15 cellular contexts compared by ENCODE assay signal in the genomic region with DNA sequence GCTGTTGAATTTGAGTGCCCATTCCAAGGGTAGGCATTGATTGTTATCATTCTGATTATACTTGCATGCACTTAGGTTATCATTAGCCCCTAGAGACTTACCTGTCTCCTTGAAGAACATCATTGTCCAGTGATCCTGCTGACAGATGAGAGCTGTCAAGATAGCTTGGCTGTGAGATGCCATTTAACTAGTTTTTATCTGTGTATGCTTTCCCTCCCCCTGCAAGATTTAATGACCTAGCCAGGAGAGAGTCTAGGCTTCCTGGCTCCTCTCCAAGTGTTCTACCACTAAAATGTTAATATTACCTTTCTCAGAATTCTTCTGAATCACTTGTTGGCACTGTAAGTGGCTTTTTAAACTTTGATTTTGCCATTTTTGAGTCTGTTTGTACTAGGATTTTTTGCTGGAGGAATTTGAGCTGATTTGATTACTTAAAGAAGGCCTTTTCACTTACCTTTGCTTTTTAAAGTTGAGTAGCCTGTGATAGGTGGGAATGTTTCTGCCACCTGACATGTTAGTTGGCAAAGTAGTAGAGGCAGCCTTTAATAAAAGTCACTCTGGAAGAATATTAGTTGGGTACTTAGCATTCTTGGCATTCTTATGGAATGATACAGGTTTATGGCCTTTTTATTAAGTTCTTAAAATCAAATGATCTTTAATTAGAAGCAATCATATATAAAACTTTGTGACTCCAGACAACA. TPM values are rescaled to one million over a fixed set of nuclear protein-coding genes. Genes with fewer than 3 reads are reported as not detected.
A peak's percentile ranks its signal among the peaks of the same experiment; 100 is the strongest.
DNase-seq lines count a peak whose midpoint lies in the region; ATAC-seq, FAIRE-seq and TF ChIP-seq lines count a peak whose summit lies in the region.
"Had no signal": no experiment of that assay in that cellular context is flagged by ENCODE, and none has a peak within 500 bp of the region (broad histone marks: within the 10 kb centered on the region; RNA-seq: fewer than 3 reads in every experiment).

No MANE protein-coding gene starts in this region.

- H3K36me3 Mint-ChIP-seq in WTC11 = no peaks in the 10 kb centered on the region
- H3K36me3 Mint-ChIP-seq: activated naive CD4-positive, alpha-beta T cell treated with anti-CD3 and anti-CD28 coated beads, Interleukin-2, amount 50 U/mL, for 72 hours had no signal

- no peak overlapping the region for H3K4me3 Mint-ChIP-seq in WTC11
- H3K4me3 Mint-ChIP-seq: activated CD4-positive, alpha-beta T cell treated with anti-CD3 and anti-CD28 coated beads, Interleukin-2, amount 10 ng/mL, durations not matched to agents 24 days and 14 days; naive thymus-derived CD8-positive, alpha-beta T cell had no signal

- TF ChIP-seq CTCF in cardiac muscle cell (IDR thresholded peaks at IDR 0.05; ENCODE audit: low read depth, low read length) = no peak
- TF ChIP-seq CTCF in VCaP (conservative IDR thresholded peaks at IDR 0.05) = no peak
- TF ChIP-seq CTCF in WTC11 (IDR thresholded peaks at IDR 0.05) = no peak

- H3K9me3 ChIP-seq in cardiac muscle cell (ENCODE audit: low read depth) = no peaks in the 10 kb centered on the region

- ATAC-seq in left colon (peak; percentile 16), WTC11 (no peak)
- ATAC-seq: activated naive CD4-positive, alpha-beta T cell treated with anti-CD3 and anti-CD28 coated beads, Interleukin-2, amount 50 U/mL, for 72 hours; naive thymus-derived CD8-positive, alpha-beta T cell had no signal

- no peaks in the 10 kb centered on the region for H3K27me3 Mint-ChIP-seq in WTC11 (ENCODE audit: low read depth)
- H3K27me3 Mint-ChIP-seq: activated CD4-positive, alpha-beta T cell treated with anti-CD3 and anti-CD28 coated beads, Interleukin-2, amount 10 ng/mL, durations not matched to agents 24 days and 14 days; naive thymus-derived CD8-positive, alpha-beta T cell had no signal

- H3K27me3 ChIP-seq in cardiac muscle cell = no peaks in the 10 kb centered on the region

- FAIRE-seq in urothelium cell line (lab: Jason Lieb, UNC) = no peak

- H3K4me1 ChIP-seq in cardiac muscle cell (ENCODE audit: low read depth) = peaks cover 47% of the 10 kb centered on the region

- no peak for DNase-seq in cardiac muscle cell (ENCODE audit: low read depth in 1 of 2, low spot score in 1 of 2)
- DNase-seq in cardiac septum (ENCODE audit: low spot score) = no peak
- DNase-seq in left colon = no peak
- DNase-seq in urothelium cell line (ENCODE audit: low spot score) = peak; percentile 30
- DNase-seq in activated effector memory CD4-positive, alpha-beta T cell treated with Interleukin-2 at 50 U/mL for 16 hours = no peak
- DNase-seq in WTC11 (ENCODE audit: low spot score) = no peak
- DNase-seq in NOMO-1 treated with DMSO at 0.1 percent for 48 hours (lab: John Stamatoyannopoulos, UW; ENCODE audit: unreplicated experiment) = no peak
- DNase-seq: activated CD4-positive, alpha-beta T cell treated with anti-CD3 and anti-CD28 coated beads, Interleukin-2, amount 10 ng/mL, durations not matched to agents 24 days and 14 days; naive thymus-derived CD8-positive, alpha-beta T cell; NCI-H187 treated with DMSO at 0.1 percent for 48 hours; Right ventricle myocardium superior; stimulated activated CD4-positive, alpha-beta T cell treated with anti-CD3 and anti-CD28 coated beads, Interleukin-4, amount 100 ng/mL, for 4 hours; substantia nigra had no signal

- H3K27ac ChIP-seq in cardiac muscle cell (peak overlapping the region; percentile 86), VCaP (peak overlapping the region; percentile 49)

- H3K4me1 Mint-ChIP-seq in WTC11 = peaks cover 46% of the 10 kb centered on the region

- H3K9me3 Mint-ChIP-seq in WTC11 = no peaks in the 10 kb centered on the region
- H3K9me3 Mint-ChIP-seq: activated CD4-positive, alpha-beta T cell treated with anti-CD3 and anti-CD28 coated beads, Interleukin-2, amount 10 ng/mL, durations not matched to agents 24 days and 14 days; activated naive CD4-positive, alpha-beta T cell treated with anti-CD3 and anti-CD28 coated beads, Interleukin-2, amount 50 U/mL, for 72 hours; naive thymus-derived CD8-positive, alpha-beta T cell had no signal

- CTCF ChIA-PET in WTC11 (lab: Charles Lee) = interaction anchor here (1.1 kb wide), 1 partner anchor 89 kb away, joined by 3 read pairs; no protein-coding TSS in a partner anchor

- H3K4me3 ChIP-seq in cardiac muscle cell = no peak overlapping the region

- intact Hi-C loops in cardiac septum (cut with DNase I) (no loop called here), left colon (cut with DNase I, micrococcal nuclease) (no loop called here)

- no peaks in the 10 kb centered on the region for H3K36me3 ChIP-seq in cardiac muscle cell

- POLR2A ChIA-PET in WTC11 (lab: Charles Lee) = no interaction called here

- no peak overlapping the region for H3K27ac Mint-ChIP-seq in WTC11
- H3K27ac Mint-ChIP-seq: activated CD4-positive, alpha-beta T cell treated with anti-CD3 and anti-CD28 coated beads, Interleukin-2, amount 10 ng/mL, durations not matched to agents 24 days and 14 days; activated naive CD4-positive, alpha-beta T cell treated with anti-CD3 and anti-CD28 coated beads, Interleukin-2, amount 50 U/mL, for 72 hours had no signal

TF ChIP-seq in WTC11, 78 proteins besides CTCF, POLR2A, EP300 and RAD21 (continues in another document):
- TF ChIP-seq KAT7 (CRISPR knock-in tag; IDR thresholded peaks at IDR 0.05; ENCODE audit: borderline replicate concordance) (no peak), TCF7 (CRISPR knock-in tag; IDR thresholded peaks at IDR 0.05; ENCODE audit: low read depth) (no peak), ELF4 (CRISPR knock-in tag; IDR thresholded peaks at IDR 0.05; ENCODE audit: low read depth) (no peak), IRF2 (CRISPR knock-in tag; IDR thresholded peaks at IDR 0.05; ENCODE audit: borderline replicate concordance, low read depth) (no peak)
- TF ChIP-seq, protein P1, sequence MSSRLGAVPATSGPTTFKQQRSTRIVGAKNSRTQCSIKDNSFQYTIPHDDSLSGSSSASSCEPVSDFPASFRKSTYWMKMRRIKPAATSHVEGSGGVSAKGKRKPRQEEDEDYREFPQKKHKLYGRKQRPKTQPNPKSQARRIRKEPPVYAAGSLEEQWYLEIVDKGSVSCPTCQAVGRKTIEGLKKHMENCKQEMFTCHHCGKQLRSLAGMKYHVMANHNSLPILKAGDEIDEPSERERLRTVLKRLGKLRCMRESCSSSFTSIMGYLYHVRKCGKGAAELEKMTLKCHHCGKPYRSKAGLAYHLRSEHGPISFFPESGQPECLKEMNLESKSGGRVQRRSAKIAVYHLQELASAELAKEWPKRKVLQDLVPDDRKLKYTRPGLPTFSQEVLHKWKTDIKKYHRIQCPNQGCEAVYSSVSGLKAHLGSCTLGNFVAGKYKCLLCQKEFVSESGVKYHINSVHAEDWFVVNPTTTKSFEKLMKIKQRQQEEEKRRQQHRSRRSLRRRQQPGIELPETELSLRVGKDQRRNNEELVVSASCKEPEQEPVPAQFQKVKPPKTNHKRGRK (CRISPR knock-in tag; IDR thresholded peaks at IDR 0.05; ENCODE audit: borderline replicate concordance) = no peak
- TF ChIP-seq, protein P2, sequence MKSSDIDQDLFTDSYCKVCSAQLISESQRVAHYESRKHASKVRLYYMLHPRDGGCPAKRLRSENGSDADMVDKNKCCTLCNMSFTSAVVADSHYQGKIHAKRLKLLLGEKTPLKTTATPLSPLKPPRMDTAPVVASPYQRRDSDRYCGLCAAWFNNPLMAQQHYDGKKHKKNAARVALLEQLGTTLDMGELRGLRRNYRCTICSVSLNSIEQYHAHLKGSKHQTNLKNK (CRISPR knock-in tag; IDR thresholded peaks at IDR 0.05) = no peak
- TF ChIP-seq, protein P3, sequence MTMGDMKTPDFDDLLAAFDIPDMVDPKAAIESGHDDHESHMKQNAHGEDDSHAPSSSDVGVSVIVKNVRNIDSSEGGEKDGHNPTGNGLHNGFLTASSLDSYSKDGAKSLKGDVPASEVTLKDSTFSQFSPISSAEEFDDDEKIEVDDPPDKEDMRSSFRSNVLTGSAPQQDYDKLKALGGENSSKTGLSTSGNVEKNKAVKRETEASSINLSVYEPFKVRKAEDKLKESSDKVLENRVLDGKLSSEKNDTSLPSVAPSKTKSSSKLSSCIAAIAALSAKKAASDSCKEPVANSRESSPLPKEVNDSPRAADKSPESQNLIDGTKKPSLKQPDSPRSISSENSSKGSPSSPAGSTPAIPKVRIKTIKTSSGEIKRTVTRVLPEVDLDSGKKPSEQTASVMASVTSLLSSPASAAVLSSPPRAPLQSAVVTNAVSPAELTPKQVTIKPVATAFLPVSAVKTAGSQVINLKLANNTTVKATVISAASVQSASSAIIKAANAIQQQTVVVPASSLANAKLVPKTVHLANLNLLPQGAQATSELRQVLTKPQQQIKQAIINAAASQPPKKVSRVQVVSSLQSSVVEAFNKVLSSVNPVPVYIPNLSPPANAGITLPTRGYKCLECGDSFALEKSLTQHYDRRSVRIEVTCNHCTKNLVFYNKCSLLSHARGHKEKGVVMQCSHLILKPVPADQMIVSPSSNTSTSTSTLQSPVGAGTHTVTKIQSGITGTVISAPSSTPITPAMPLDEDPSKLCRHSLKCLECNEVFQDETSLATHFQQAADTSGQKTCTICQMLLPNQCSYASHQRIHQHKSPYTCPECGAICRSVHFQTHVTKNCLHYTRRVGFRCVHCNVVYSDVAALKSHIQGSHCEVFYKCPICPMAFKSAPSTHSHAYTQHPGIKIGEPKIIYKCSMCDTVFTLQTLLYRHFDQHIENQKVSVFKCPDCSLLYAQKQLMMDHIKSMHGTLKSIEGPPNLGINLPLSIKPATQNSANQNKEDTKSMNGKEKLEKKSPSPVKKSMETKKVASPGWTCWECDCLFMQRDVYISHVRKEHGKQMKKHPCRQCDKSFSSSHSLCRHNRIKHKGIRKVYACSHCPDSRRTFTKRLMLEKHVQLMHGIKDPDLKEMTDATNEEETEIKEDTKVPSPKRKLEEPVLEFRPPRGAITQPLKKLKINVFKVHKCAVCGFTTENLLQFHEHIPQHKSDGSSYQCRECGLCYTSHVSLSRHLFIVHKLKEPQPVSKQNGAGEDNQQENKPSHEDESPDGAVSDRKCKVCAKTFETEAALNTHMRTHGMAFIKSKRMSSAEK (CRISPR knock-in tag; IDR thresholded peaks at IDR 0.05; ENCODE audit: borderline replicate concordance) = no peak

RNA-seq across cellular contexts. Expression of a gene that starts 41.1 kb away (rescaled TPM):
- total RNA-seq in cardiac muscle cell = 31.6 and 36.9 TPM in 2 replicates
- 15.9 and 19.8 TPM in 2 replicates for polyA plus RNA-seq in cardiac muscle cell
- 93.0 TPM for total RNA-seq in cardiac septum
- total RNA-seq in left colon = 10 to 100 TPM; 65.8 to 73.1 TPM
- 47.2 to 56.3 TPM (median 47.3 TPM) in 3 replicates for total RNA-seq in WTC11 (2021)

RNA-seq across cellular contexts. Expression of a gene that starts 51.2 kb away (rescaled TPM):
- total RNA-seq in cardiac muscle cell (76.5 and 139 TPM in 2 replicates), cardiac septum (77.3 TPM), left colon (100 to 1,000 TPM; 123 to 138 TPM), WTC11 (2021) (232 to 249 TPM (median 234 TPM) in 3 replicates)
- polyA plus RNA-seq in cardiac muscle cell = 206 and 260 TPM in 2 replicates
